In the genomic region with DNA sequence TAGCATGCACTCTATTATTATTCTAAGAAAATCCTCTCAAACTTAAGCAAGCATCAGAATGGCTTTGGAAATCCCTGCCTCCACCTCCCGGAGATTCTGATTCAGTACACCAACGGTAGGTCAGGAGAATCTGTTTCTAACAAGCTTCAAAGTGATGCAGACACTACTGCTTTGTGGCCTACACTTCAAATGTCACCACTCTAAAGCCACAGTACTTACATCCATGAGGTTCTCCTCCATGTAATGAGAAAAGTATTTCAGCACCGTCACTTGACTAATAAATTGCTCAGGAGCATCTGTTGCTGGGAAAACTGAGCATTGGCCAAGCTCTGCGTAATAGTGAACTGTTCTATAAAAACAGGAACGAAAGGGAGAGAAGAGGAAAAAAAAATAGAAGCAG, we compare ENCODE assay signal across 16 cellular contexts. TPM values are rescaled to one million over a fixed set of nuclear protein-coding genes. Genes with fewer than 3 reads are reported as not detected.
DNase-seq lines count a peak whose midpoint lies in the region; ATAC-seq, FAIRE-seq and TF ChIP-seq lines count a peak whose summit lies in the region.
"Had no signal": no experiment of that assay in that cellular context is flagged by ENCODE, and none has a peak within 500 bp of the region (broad histone marks: within the 10 kb centered on the region; RNA-seq: fewer than 3 reads in every experiment).

No MANE protein-coding gene starts in this region.

- no peaks in the 10 kb centered on the region for H3K9me3 Mint-ChIP-seq in MCF 10A (ENCODE audit: unreplicated experiment)

- H3K4me1 Mint-ChIP-seq in MCF 10A (ENCODE audit: insufficient read depth, unreplicated experiment): peaks cover 43% of the 10 kb centered on the region

- H2AFZ ChIP-seq in SK-N-SH (ENCODE audit: low read depth): no peak overlapping the region
- no peak overlapping the region for H2AFZ ChIP-seq in keratinocyte (ENCODE audit: control insufficient read depth, low read length)

- no peak for ATAC-seq in SK-N-SH treated with all-trans-retinoic acid at 6 μM for 48 hours
- no peak for ATAC-seq in thoracic aorta (ENCODE audit: insufficient number of reproducible peaks, low FRiP score, low read depth)

- POLR2A ChIA-PET in SK-N-SH (lab: Yijun Ruan, JAX): no interaction called here
- POLR2A ChIA-PET in MCF 10A (lab: Yijun Ruan, JAX): interaction anchor here (0.9 to 1.8 kb wide), 4 partner anchors 10 to 620 kb away, joined by 3 to 4 read pairs (median 3); no protein-coding TSS in a partner anchor

- H3K36me3 Mint-ChIP-seq in MCF 10A (ENCODE audit: insufficient read depth, unreplicated experiment): peaks cover 79% of the 10 kb centered on the region

- H3K36me3 ChIP-seq in SK-N-SH (replicated peaks in 1 of 2; ENCODE audit: control insufficient read depth in 1 of 2, insufficient read depth in 2 of 2, low read length in 1 of 2) (peaks cover 61 to 65% of the 10 kb centered on the region in 2 experiments), keratinocyte (ENCODE audit: control insufficient read depth in 2 of 2, extremely low read depth in 1 of 2, insufficient read depth in 2 of 2, low read length in 2 of 2) (peaks cover 22 to 39% of the 10 kb centered on the region in 2 experiments), thoracic aorta (peaks cover 12% of the 10 kb centered on the region)

- H3K27ac Mint-ChIP-seq in MCF 10A (ENCODE audit: low read depth, unreplicated experiment): no peak overlapping the region

- H3K9ac ChIP-seq in SK-N-SH: peak overlapping the region; percentile 95; the same call in 1 of the 2 replicates
- peak overlapping the region; percentile 95 for H3K9ac ChIP-seq in keratinocyte (ENCODE audit: control insufficient read depth, extremely low read depth, insufficient read depth, low read length)

- H3K4me2 ChIP-seq in SK-N-SH (peak overlapping the region; percentile 87), keratinocyte (ENCODE audit: control insufficient read depth, extremely low read depth, insufficient read depth, low read depth, low read length) (peak overlapping the region; percentile 91)

- H3K9me2 ChIP-seq in SK-N-SH: no peaks in the 10 kb centered on the region

- H4K20me1 ChIP-seq in SK-N-SH (ENCODE audit: insufficient read depth): peaks cover 69% of the 10 kb centered on the region
- H4K20me1 ChIP-seq in keratinocyte (ENCODE audit: control insufficient read depth, extremely low read depth, insufficient read depth, low read length): peaks cover 44% of the 10 kb centered on the region

- intact Hi-C loops in MCF 10A (cut with micrococcal nuclease): loop anchor here (5.0 to 10.0 kb wide), 3 partner anchors 140 to 360 kb away; no protein-coding TSS in a partner anchor

- no peak for TF ChIP-seq EP300 in SK-N-SH (IDR thresholded peaks at IDR 0.05; ENCODE audit: borderline replicate concordance in 1 of 2, low read depth in 1 of 2, low read length in 1 of 2)

- DNase-seq in SK-N-SH: no peak
- DNase-seq in MCF 10A (ENCODE audit: unreplicated experiment): no peak
- no peak for DNase-seq in keratinocyte (ENCODE audit: low read depth, low spot score)
- peak; percentile 9 for DNase-seq in thoracic aorta (ENCODE audit: low spot score)
- DNase-seq in D341Med (ENCODE audit: low spot score): no peak
- no peak for DNase-seq in activated T-cell treated with anti-CD3 and anti-CD28 coated beads, Interleukin-2, amount 50 U/mL, for 48 hours
- no peak for DNase-seq in MV-4-11 (lab: John Stamatoyannopoulos, UW)
- DNase-seq: amniotic stem cell, KBM-7, NCI-H1930, NCI-H82, thyroid gland, WERI-Rb-1 had no signal

- peaks cover 62% of the 10 kb centered on the region for H3K79me2 ChIP-seq in SK-N-SH (ENCODE audit: insufficient read depth)
- H3K79me2 ChIP-seq in keratinocyte (ENCODE audit: control insufficient read depth, insufficient read depth, low read length): peaks cover 53% of the 10 kb centered on the region

- no peaks in the 10 kb centered on the region for H3K27me3 Mint-ChIP-seq in MCF 10A (ENCODE audit: insufficient read depth, unreplicated experiment)

- no peaks in the 10 kb centered on the region for H3K9me3 ChIP-seq in SK-N-SH
- no peaks in the 10 kb centered on the region for H3K9me3 ChIP-seq in keratinocyte (ENCODE audit: control insufficient read depth, low read depth, low read length)
- no peaks in the 10 kb centered on the region for H3K9me3 ChIP-seq in thoracic aorta
- H3K9me3 ChIP-seq: thyroid gland had no signal

- H3K4me1 ChIP-seq in SK-N-SH (ENCODE audit: control insufficient read depth in 1 of 2, insufficient read depth in 2 of 2, low read depth in 1 of 2, low read length in 1 of 2) (no peaks in the 10 kb centered on the region; a peak in 1 of 4 replicates), keratinocyte (ENCODE audit: control insufficient read depth, extremely low read depth, insufficient read depth, low read length) (peaks cover 52% of the 10 kb centered on the region), thoracic aorta (ENCODE audit: control insufficient read depth in 1 of 2, low read depth in 2 of 2) (peaks cover 15 to 39% of the 10 kb centered on the region in 2 donors)

- peak overlapping the region; percentile 92 for H3K4me3 Mint-ChIP-seq in MCF 10A (ENCODE audit: unreplicated experiment)

- 81% methylated on average over 5 of the region's 5 CpGs for WGBS in SK-N-SH (ENCODE audit: low lambda C conversion rate)

- TF ChIP-seq CTCF in SK-N-SH (IDR thresholded peaks at IDR 0.05) (no peak), MCF 10A (IDR thresholded peaks at IDR 0.05; ENCODE audit: unreplicated experiment) (no peak), keratinocyte (optimal IDR thresholded peaks at IDR 0.05 in 1 of 3, IDR thresholded peaks at IDR 0.05 in 1 of 3, conservative IDR thresholded peaks at IDR 0.05 in 1 of 3; ENCODE audit: extremely low read depth in 1 of 3, insufficient read depth in 2 of 3, low read length in 3 of 3) (no peak), thoracic aorta (IDR thresholded peaks at IDR 0.05) (no peak)

- no TSS peak for BruUV-seq in MCF 10A (replicated peaks; lab: Mats Ljungman, UMichigan)

- no peak for TF ChIP-seq RAD21 in SK-N-SH (IDR thresholded peaks at IDR 0.05; ENCODE audit: low read length)

- no peak for FAIRE-seq in keratinocyte (lab: Jason Lieb, UNC)
- FAIRE-seq: endometrium had no signal

- H3K4me3 ChIP-seq in SK-N-SH (ENCODE audit: low read depth in 2 of 2, low read length in 1 of 2) (peak overlapping the region; percentile 90 to 93; a peak in 3 of 4 replicates), keratinocyte (ENCODE audit: control insufficient read depth in 2 of 3, extremely low read depth in 1 of 3, insufficient read depth in 2 of 3, low read depth in 1 of 3, low read length in 3 of 3) (peak overlapping the region; percentile 70 to 100 (median 100)), thoracic aorta (peak overlapping the region; percentile 83)

- no peaks in the 10 kb centered on the region for H3K27me3 ChIP-seq in SK-N-SH (ENCODE audit: insufficient read depth)
- no peaks in the 10 kb centered on the region for H3K27me3 ChIP-seq in keratinocyte (ENCODE audit: control insufficient read depth, extremely low read depth, insufficient read depth, low read length)
- H3K27me3 ChIP-seq in thoracic aorta (replicated peaks; ENCODE audit: insufficient read depth): no peaks in the 10 kb centered on the region
- H3K27me3 ChIP-seq: thyroid gland had no signal

- H3K27ac ChIP-seq in SK-N-SH (ENCODE audit: low read depth in 2 of 2, low read length in 1 of 2) (peak overlapping the region; percentile 16 to 87; a peak in 3 of 4 replicates), keratinocyte (ENCODE audit: control insufficient read depth, insufficient read depth, low read length) (no peak overlapping the region), thoracic aorta (peak overlapping the region in 1 of 2 donors; percentile 29)
- H3K27ac ChIP-seq: 22Rv1, thyroid gland, WERI-Rb-1 had no signal

- dilution Hi-C loops in keratinocyte (cut with MboI; ENCODE audit: extremely low pct_ligation_motif_present, low sequenced_read_pairs): no loop called here

- CTCF ChIA-PET in SK-N-SH (lab: Yijun Ruan, JAX) (interaction anchor here (1.5 to 2.5 kb wide), 5 partner anchors 558 to 1157 kb away, joined by 3 to 13 read pairs (median 6); no protein-coding TSS in a partner anchor), MCF 10A (lab: Yijun Ruan, JAX) (interaction anchor here (1.8 to 2.8 kb wide), 2 partner anchors 567 to 805 kb away, joined by 4 to 21 read pairs; no protein-coding TSS in a partner anchor)

- peaks cover 3% of the 10 kb centered on the region for H3K9me1 ChIP-seq in keratinocyte (ENCODE audit: control insufficient read depth, extremely low read depth, insufficient read depth, low read length)

- peaks cover 69% of the 10 kb centered on the region for H3F3A ChIP-seq in SK-N-SH (replicated peaks; ENCODE audit: insufficient read depth)

TF ChIP-seq in SK-N-SH, 30 proteins besides CTCF, POLR2A, EP300 and RAD21:
- no peak for TF ChIP-seq GATA2 (CRISPR knock-in tag; IDR thresholded peaks at IDR 0.05)

TF ChIP-seq in SK-N-SH treated with all-trans-retinoic acid at 6 μM for 48 hours, 23 proteins besides CTCF, POLR2A, EP300 and RAD21 (continues in another document):
- TF ChIP-seq ISL1 (CRISPR knock-in tag; IDR thresholded peaks at IDR 0.05) (no peak), GLIS3 (CRISPR knock-in tag; IDR thresholded peaks at IDR 0.05) (no peak), CSDC2 (CRISPR knock-in tag; IDR thresholded peaks at IDR 0.05) (no peak)

RNA-seq across cellular contexts. Expression of gene PLK2, which starts 4.8 kb away (rescaled TPM):
- polyA plus RNA-seq in SK-N-SH (2012; rRNA removed) (157 and 225 TPM in 2 replicates), keratinocyte (178 to 295 TPM (median 294 TPM) in 3 replicates)
- 138 and 149 TPM in 2 replicates for polyA plus RNA-seq in SK-N-SH (2012; cell fraction: cytosol; rRNA removed)
- 480 and 571 TPM in 2 replicates for polyA plus RNA-seq in SK-N-SH (2012; cell fraction: nucleus; rRNA removed)
- total RNA-seq in MCF 10A (2022) (38.3 and 55.1 TPM in 2 replicates), thoracic aorta (100 to 1,000 TPM; 126 to 180 TPM)
- 348 TPM for polyA plus RNA-seq in keratinocyte (2011; ENCODE audit: low read depth)
- 127 and 157 TPM in 2 replicates for polyA plus RNA-seq in keratinocyte (2011; cell fraction: cytosol; rRNA removed)
- polyA plus RNA-seq in keratinocyte (2011; cell fraction: nucleus; rRNA removed): 454 and 553 TPM in 2 replicates
- polyA plus RNA-seq in keratinocyte (2012; ENCODE audit: low replicate concordance): 179 and 228 TPM in 2 replicates
- 214 to 563 TPM (median 490 TPM) in 3 replicates for polyA minus RNA-seq in keratinocyte
- polyA minus RNA-seq in keratinocyte (2011; cell fraction: cytosol; rRNA and poly(A)+ RNA removed): 680 TPM
- 876 and 1,175 TPM in 2 replicates for polyA minus RNA-seq in keratinocyte (2011; cell fraction: nucleus; rRNA and poly(A)+ RNA removed)

RNA-seq across cellular contexts. Expression of gene GAPT, which starts 36.2 kb away (rescaled TPM):
- polyA plus RNA-seq in SK-N-SH (2012; rRNA removed): not detected in 2 replicates
- not detected in 2 replicates for polyA plus RNA-seq in SK-N-SH (2012; cell fraction: cytosol; rRNA removed)
- not detected in 2 replicates for polyA plus RNA-seq in SK-N-SH (2012; cell fraction: nucleus; rRNA removed)
- not detected in 2 replicates for total RNA-seq in MCF 10A (2022)
- not detected in 3 replicates for polyA plus RNA-seq in keratinocyte
- polyA plus RNA-seq in keratinocyte (2011; ENCODE audit: low read depth): not detected
- polyA plus RNA-seq in keratinocyte (2011; cell fraction: cytosol; rRNA removed): not detected in 2 replicates
- polyA plus RNA-seq in keratinocyte (2011; cell fraction: nucleus; rRNA removed): not detected in 2 replicates
- not detected in 2 replicates for polyA plus RNA-seq in keratinocyte (2012; ENCODE audit: low replicate concordance)
- polyA minus RNA-seq in keratinocyte: not detected in 3 replicates
- polyA minus RNA-seq in keratinocyte (2011; cell fraction: cytosol; rRNA and poly(A)+ RNA removed): not detected
- not detected in 2 replicates for polyA minus RNA-seq in keratinocyte (2011; cell fraction: nucleus; rRNA and poly(A)+ RNA removed)
- total RNA-seq in thoracic aorta: 1 to 10 TPM in 1 of 2 donors, under 1 TPM in 1; 0.14 to 1.6 TPM
